1 cellular context compared by ENCODE assay signal in the genomic region with DNA sequence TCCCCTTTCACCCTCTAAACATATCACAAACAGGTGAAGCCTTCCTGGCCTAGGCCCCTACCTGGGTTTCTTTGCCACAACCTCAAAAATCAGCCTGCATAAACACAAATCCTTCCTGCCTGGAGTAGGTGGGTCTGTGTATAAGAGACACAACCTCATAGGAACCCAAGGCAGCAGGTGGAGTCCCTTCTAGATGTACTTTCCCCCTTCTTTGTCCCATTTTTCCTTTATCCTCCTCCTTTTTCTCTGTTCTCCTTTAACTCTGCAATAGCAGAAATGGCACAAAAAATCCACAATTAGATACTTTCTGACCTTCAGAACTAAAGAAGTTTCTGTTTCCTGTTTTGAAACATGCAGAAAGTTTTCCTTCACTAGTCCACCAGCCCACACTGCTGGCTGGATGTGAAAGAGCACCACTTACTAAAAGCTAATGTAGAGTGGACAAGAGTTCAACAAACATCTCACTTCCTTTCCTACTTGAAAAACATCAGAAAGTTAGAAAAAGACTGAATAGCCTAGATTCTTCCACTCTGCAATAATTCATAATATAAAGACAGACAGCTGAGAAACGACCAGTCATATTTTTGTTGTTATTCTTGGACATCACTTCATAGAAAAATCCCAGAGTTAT.
TF ChIP-seq lines count a peak whose summit lies in the region.

No MANE protein-coding gene starts in this region.

TF ChIP-seq in HepG2, 621 proteins besides CTCF, POLR2A, EP300 and RAD21 (continued from another document):
- TF ChIP-seq, protein P1, sequence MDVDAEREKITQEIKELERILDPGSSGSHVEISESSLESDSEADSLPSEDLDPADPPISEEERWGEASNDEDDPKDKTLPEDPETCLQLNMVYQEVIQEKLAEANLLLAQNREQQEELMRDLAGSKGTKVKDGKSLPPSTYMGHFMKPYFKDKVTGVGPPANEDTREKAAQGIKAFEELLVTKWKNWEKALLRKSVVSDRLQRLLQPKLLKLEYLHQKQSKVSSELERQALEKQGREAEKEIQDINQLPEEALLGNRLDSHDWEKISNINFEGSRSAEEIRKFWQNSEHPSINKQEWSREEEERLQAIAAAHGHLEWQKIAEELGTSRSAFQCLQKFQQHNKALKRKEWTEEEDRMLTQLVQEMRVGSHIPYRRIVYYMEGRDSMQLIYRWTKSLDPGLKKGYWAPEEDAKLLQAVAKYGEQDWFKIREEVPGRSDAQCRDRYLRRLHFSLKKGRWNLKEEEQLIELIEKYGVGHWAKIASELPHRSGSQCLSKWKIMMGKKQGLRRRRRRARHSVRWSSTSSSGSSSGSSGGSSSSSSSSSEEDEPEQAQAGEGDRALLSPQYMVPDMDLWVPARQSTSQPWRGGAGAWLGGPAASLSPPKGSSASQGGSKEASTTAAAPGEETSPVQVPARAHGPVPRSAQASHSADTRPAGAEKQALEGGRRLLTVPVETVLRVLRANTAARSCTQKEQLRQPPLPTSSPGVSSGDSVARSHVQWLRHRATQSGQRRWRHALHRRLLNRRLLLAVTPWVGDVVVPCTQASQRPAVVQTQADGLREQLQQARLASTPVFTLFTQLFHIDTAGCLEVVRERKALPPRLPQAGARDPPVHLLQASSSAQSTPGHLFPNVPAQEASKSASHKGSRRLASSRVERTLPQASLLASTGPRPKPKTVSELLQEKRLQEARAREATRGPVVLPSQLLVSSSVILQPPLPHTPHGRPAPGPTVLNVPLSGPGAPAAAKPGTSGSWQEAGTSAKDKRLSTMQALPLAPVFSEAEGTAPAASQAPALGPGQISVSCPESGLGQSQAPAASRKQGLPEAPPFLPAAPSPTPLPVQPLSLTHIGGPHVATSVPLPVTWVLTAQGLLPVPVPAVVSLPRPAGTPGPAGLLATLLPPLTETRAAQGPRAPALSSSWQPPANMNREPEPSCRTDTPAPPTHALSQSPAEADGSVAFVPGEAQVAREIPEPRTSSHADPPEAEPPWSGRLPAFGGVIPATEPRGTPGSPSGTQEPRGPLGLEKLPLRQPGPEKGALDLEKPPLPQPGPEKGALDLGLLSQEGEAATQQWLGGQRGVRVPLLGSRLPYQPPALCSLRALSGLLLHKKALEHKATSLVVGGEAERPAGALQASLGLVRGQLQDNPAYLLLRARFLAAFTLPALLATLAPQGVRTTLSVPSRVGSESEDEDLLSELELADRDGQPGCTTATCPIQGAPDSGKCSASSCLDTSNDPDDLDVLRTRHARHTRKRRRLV (CRISPR knock-in tag; IDR thresholded peaks at IDR 0.05), result no peak
- TF ChIP-seq RXRB (CRISPR knock-in tag; IDR thresholded peaks at IDR 0.05; ENCODE audit: borderline replicate concordance) (peak; percentile 12; the same call in 1 of the 2 replicates), CCDC6 (CRISPR knock-in tag; IDR thresholded peaks at IDR 0.05) (no peak), MAF1 (CRISPR knock-in tag; IDR thresholded peaks at IDR 0.05; ENCODE audit: borderline replicate concordance) (no peak), ZBTB42 (CRISPR knock-in tag; IDR thresholded peaks at IDR 0.05) (no peak), POGZ (CRISPR knock-in tag; IDR thresholded peaks at IDR 0.05) (no peak), KAT8 (CRISPR knock-in tag; IDR thresholded peaks at IDR 0.05) (no peak)
TF ChIP-seq in HepG2: peak in this region for 1.
